15 cellular contexts compared by ENCODE assay signal in genomic region chr5:169290895-169291294, GRCh38. TPM values are rescaled to one million over a fixed set of nuclear protein-coding genes. Genes with fewer than 3 reads are reported as not detected.
"Had no signal": no experiment of that assay in that cellular context is flagged by ENCODE, and none has a peak within 500 bp of the region (broad histone marks: within the 10 kb centered on the region; RNA-seq: fewer than 3 reads in every experiment).

No MANE protein-coding gene starts in this region.

- H3K4me3 ChIP-seq: left lung, skin epidermis had no signal

- ATAC-seq: activated CD8-positive, alpha-beta T cell treated with anti-CD3 and anti-CD28 coated beads, Interleukin-2, amount 10 ng/mL, durations not matched to agents 7 days and 5 days; effector memory CD8-positive, alpha-beta T cell; left lung had no signal

- H3K27me3 ChIP-seq: left lung had no signal

- H3K27ac ChIP-seq: left lung had no signal

- DNase-seq: activated B cell treated with CpG ODN at 0.5 μM for 24 hours; activated CD4-positive, alpha-beta T cell treated with anti-CD3 and anti-CD28 coated beads for 48 hours; activated CD8-positive, alpha-beta memory T cell treated with anti-CD3 and anti-CD28 coated beads, Interleukin-2, amount 50 U/mL, for 48 hours; activated CD8-positive, alpha-beta T cell treated with anti-CD3 and anti-CD28 coated beads, Interleukin-2, amount 10 ng/mL, durations not matched to agents 7 days and 5 days; activated gamma-delta T cell treated with Interleukin-2 at 50 U/mL for 16 hours; activated naive CD8-positive, alpha-beta T cell treated with anti-CD3 and anti-CD28 coated beads for 36 hours; amygdala; cerebellar nuclear complex; effector memory CD8-positive, alpha-beta T cell; left lung; natural killer cell; stimulated activated CD4-positive, alpha-beta T cell treated with anti-CD3 and anti-CD28 coated beads, Interleukin-15, amount 100 ng/mL, for 24 hours; stimulated activated CD4-positive, alpha-beta T cell treated with anti-CD3 and anti-CD28 coated beads, Interleukin-4, amount 100 ng/mL, for 24 hours; stimulated activated naive CD4-positive, alpha-beta T cell had no signal

- H3K36me3 ChIP-seq: left lung had no signal

- H3K4me1 ChIP-seq: left lung had no signal

RNA-seq across cellular contexts. Expression of gene SLIT3, which starts 10.0 kb away (rescaled TPM):
- total RNA-seq: activated B cell treated with CpG ODN at 0.5 μM for 24 hours; activated CD8-positive, alpha-beta T cell treated with anti-CD3 and anti-CD28 coated beads, Interleukin-2, amount 10 ng/mL, durations not matched to agents 7 days and 5 days had no signal
